Comparison of ENCODE assay signal across 9 cellular contexts in the genomic region with DNA sequence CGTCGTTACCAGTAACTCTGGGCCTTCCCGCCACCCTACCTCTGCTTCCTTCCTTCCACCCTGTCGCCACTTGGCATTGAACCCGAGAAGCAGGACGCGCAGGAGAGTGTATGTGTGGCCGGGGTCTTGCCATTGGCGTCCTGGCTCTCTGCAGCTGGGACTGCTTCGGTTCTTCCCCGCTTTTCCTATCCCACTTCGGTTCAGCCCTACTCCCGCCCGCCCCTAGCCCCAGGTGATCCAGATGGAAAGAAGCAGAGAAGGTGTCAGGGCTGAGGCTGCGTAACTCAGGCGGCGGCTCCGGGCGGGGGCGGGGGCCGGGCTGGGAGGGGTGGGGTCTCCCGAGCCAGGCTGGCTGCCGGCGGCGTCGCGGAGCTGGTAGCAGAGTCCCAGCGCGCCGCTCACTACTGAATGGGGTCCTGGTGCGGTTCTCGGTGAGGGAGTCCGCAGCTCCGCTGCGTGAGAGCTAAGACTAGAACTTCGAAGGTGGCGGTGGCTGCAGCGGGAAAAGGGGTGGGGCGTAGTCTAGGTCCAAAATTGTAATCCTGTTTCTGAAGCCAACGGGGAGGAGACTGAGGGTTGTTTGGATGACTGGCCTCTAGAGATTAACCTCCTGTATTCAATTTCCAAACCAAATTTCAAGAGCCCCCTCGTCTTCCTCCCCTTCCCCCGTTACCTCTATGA. TPM values are rescaled to one million over a fixed set of nuclear protein-coding genes. Genes with fewer than 3 reads are reported as not detected.
DNase-seq lines count a peak whose midpoint lies in the region; ATAC-seq and TF ChIP-seq lines count a peak whose summit lies in the region.
"Had no signal": no experiment of that assay in that cellular context is flagged by ENCODE, and none has a peak within 500 bp of the region (broad histone marks: within the 10 kb centered on the region; RNA-seq: fewer than 3 reads in every experiment).

No MANE protein-coding gene starts in this region.

- ATAC-seq in left lung (peak; percentile 51), thoracic aorta (ENCODE audit: insufficient number of reproducible peaks, low FRiP score, low read depth) (peak; percentile 58)

- in situ Hi-C loops in Caki2 (cut with HindIII; ENCODE audit: low pct_unique_long_range_greater_than_20kb, low sequenced_read_pairs): no loop called here

- peak overlapping the region in 1 of 2 donors; percentile 19 for H3K9ac ChIP-seq in colonic mucosa (ENCODE audit: low read depth in 2 of 2, low read length in 2 of 2)

- peaks cover 15% of the 10 kb centered on the region for H3K27me3 ChIP-seq in colonic mucosa
- peaks cover 4 to 39% of the 10 kb centered on the region in 2 donors for H3K27me3 ChIP-seq in left lung
- no peaks in the 10 kb centered on the region for H3K27me3 ChIP-seq in thoracic aorta (replicated peaks; ENCODE audit: insufficient read depth)

- H3K4me3 ChIP-seq in colonic mucosa (peak overlapping the region; percentile 24), left lung (peak overlapping the region; percentile 46 to 51), thoracic aorta (peak overlapping the region; percentile 93)

- no peak for TF ChIP-seq CTCF in colonic mucosa (IDR thresholded peaks at IDR 0.05)
- no peak for TF ChIP-seq CTCF in left lung (IDR thresholded peaks at IDR 0.05)
- no peak for TF ChIP-seq CTCF in thoracic aorta (IDR thresholded peaks at IDR 0.05)

- H3K9me3 ChIP-seq in colonic mucosa (no peaks in the 10 kb centered on the region), left lung (no peaks in the 10 kb centered on the region), thoracic aorta (no peaks in the 10 kb centered on the region)

- H3K4me1 ChIP-seq in colonic mucosa (no peaks in the 10 kb centered on the region), left lung (peaks cover 0 to 22% of the 10 kb centered on the region in 2 donors), thoracic aorta (ENCODE audit: control insufficient read depth in 1 of 2, low read depth in 2 of 2) (peaks cover 10 to 29% of the 10 kb centered on the region in 2 donors)

- H3K27ac ChIP-seq in colonic mucosa (peak overlapping the region; percentile 49), left lung (peak overlapping the region in 1 of 2 donors; percentile 75), thoracic aorta (peak overlapping the region; percentile 83 to 85)
- H3K27ac ChIP-seq: HL-60 had no signal

- intact Hi-C loops in colonic mucosa (cut with DNase I): no loop called here
- intact Hi-C loops in left lung (cut with DNase I): no loop called here

- DNase-seq in Caki2 (ENCODE audit: low read depth) (peak; percentile 4), NCI-H524 (lab: John Stamatoyannopoulos, UW) (peak; percentile 55 to 72), colonic mucosa (peak; percentile 26), left lung (peak; percentile 40 to 76), thoracic aorta (ENCODE audit: low spot score) (no peak), NCI-H1436 treated with DMSO at 0.1 percent for 48 hours (lab: John Stamatoyannopoulos, UW) (no peak), NCI-H1930 (lab: John Stamatoyannopoulos, UW) (no peak), OCI-M2 (lab: John Stamatoyannopoulos, UW; ENCODE audit: unreplicated experiment) (no peak)

- H3K36me3 ChIP-seq in colonic mucosa: no peaks in the 10 kb centered on the region
- no peaks in the 10 kb centered on the region for H3K36me3 ChIP-seq in left lung
- no peaks in the 10 kb centered on the region for H3K36me3 ChIP-seq in thoracic aorta

RNA-seq across cellular contexts. Expression of a gene that starts 1.3 kb away (rescaled TPM):
- total RNA-seq in Caki2 (2014; rRNA removed; shearing (Covaris generic); ENCODE audit: low replicate concordance): 2.2 and 4.5 TPM in 2 replicates
- total RNA-seq in colonic mucosa (1 to 10 TPM; 1.2 to 1.4 TPM), left lung (1 to 10 TPM; 4.9 to 8.7 TPM), thoracic aorta (10 to 100 TPM; 19.8 to 25.5 TPM)

Comparison
In these comparisons a context has a peak if more than half of its experiments do, and no peak if none do; other contexts are left out.
1. DNase-seq: peak in Caki2 (single experiment), NCI-H524 (2 of 2), colonic mucosa (single experiment) and left lung (2 of 2); none in thoracic aorta (single experiment), NCI-H1436 treated with DMSO at 0.1 percent for 48 hours (single experiment), NCI-H1930 (0 of 2) and OCI-M2 (single experiment).
2. H3K4me3 ChIP-seq: peak in every context shown above with its lines; median percentile 93 in thoracic aorta; 48 in left lung; 24 in colonic mucosa.